10 cellular contexts compared by ENCODE assay signal in genomic region chr13:95552539-95553270, GRCh38. TPM values are rescaled to one million over a fixed set of nuclear protein-coding genes. Genes with fewer than 3 reads are reported as not detected.
DNase-seq lines count a peak whose midpoint lies in the region; ATAC-seq and TF ChIP-seq lines count a peak whose summit lies in the region.
"Had no signal": no experiment of that assay in that cellular context is flagged by ENCODE, and none has a peak within 500 bp of the region (broad histone marks: within the 10 kb centered on the region; RNA-seq: fewer than 3 reads in every experiment).

Gene CLDN10, plus strand, starts transcription at chr13:95552720. Its CDS starts 34 bp downstream, at chr13:95552754.

- DNase-seq in activated T-cell treated with anti-CD3 and anti-CD28 coated beads, Interleukin-2, amount 50 U/mL, for 24 hours, result peak; percentile 32
- DNase-seq in activated T-cell treated with anti-CD3 and anti-CD28 coated beads for 4 hours (no peak), immature natural killer cell (no peak), thoracic aorta (ENCODE audit: low spot score) (no peak), NCI-H510A (lab: John Stamatoyannopoulos, UW) (no peak), 8988T (no peak)
- DNase-seq in activated naive CD8-positive, alpha-beta T cell treated with anti-CD3 and anti-CD28 coated beads for 36 hours, result peak; percentile 1

- H3K9me3 ChIP-seq in thoracic aorta, result no peaks in the 10 kb centered on the region

- H3K9me3 Mint-ChIP-seq in activated T-cell treated with anti-CD3 and anti-CD28 coated beads, Interleukin-2, amount 50 U/mL, for 24 hours, result no peaks in the 10 kb centered on the region
- no peaks in the 10 kb centered on the region for H3K9me3 Mint-ChIP-seq in activated naive CD8-positive, alpha-beta T cell treated with anti-CD3 and anti-CD28 coated beads for 36 hours
- H3K9me3 Mint-ChIP-seq in immature natural killer cell, result no peaks in the 10 kb centered on the region

- H3K36me3 Mint-ChIP-seq in activated T-cell treated with anti-CD3 and anti-CD28 coated beads, Interleukin-2, amount 50 U/mL, for 24 hours (ENCODE audit: low read depth), result no peaks in the 10 kb centered on the region
- no peaks in the 10 kb centered on the region for H3K36me3 Mint-ChIP-seq in activated naive CD8-positive, alpha-beta T cell treated with anti-CD3 and anti-CD28 coated beads for 36 hours
- no peaks in the 10 kb centered on the region for H3K36me3 Mint-ChIP-seq in immature natural killer cell

- H3K4me3 ChIP-seq in thoracic aorta, result peak within 1 kb of the TSS; percentile 28

- peaks cover 11% of the 10 kb centered on the region for H3K4me1 Mint-ChIP-seq in activated T-cell treated with anti-CD3 and anti-CD28 coated beads, Interleukin-2, amount 50 U/mL, for 24 hours (ENCODE audit: low read depth)
- peaks cover 5% of the 10 kb centered on the region for H3K4me1 Mint-ChIP-seq in activated naive CD8-positive, alpha-beta T cell treated with anti-CD3 and anti-CD28 coated beads for 36 hours
- peaks cover 3 to 16% of the 10 kb centered on the region in 2 donors for H3K4me1 Mint-ChIP-seq in immature natural killer cell

- H3K4me1 ChIP-seq in thoracic aorta (ENCODE audit: control insufficient read depth in 1 of 2, low read depth in 2 of 2), result peaks cover 3 to 11% of the 10 kb centered on the region in 2 donors

- no peak for TF ChIP-seq CTCF in thoracic aorta (IDR thresholded peaks at IDR 0.05)

- H3K36me3 ChIP-seq in thoracic aorta, result no peaks in the 10 kb centered on the region

- no peak within 1 kb of the TSS for H3K27ac Mint-ChIP-seq in activated T-cell treated with anti-CD3 and anti-CD28 coated beads, Interleukin-2, amount 50 U/mL, for 24 hours
- no peak within 1 kb of the TSS for H3K27ac Mint-ChIP-seq in activated naive CD8-positive, alpha-beta T cell treated with anti-CD3 and anti-CD28 coated beads for 36 hours
- H3K27ac Mint-ChIP-seq in immature natural killer cell, result no peak within 1 kb of the TSS

- peak within 1 kb of the TSS; percentile 24 for H3K4me3 Mint-ChIP-seq in activated T-cell treated with anti-CD3 and anti-CD28 coated beads, Interleukin-2, amount 50 U/mL, for 24 hours
- H3K4me3 Mint-ChIP-seq in activated naive CD8-positive, alpha-beta T cell treated with anti-CD3 and anti-CD28 coated beads for 36 hours, result peak within 1 kb of the TSS; percentile 15
- H3K4me3 Mint-ChIP-seq in immature natural killer cell, result peak within 1 kb of the TSS in 4 of 5 donors; percentile 34 to 67 (median 46)

- no peak within 1 kb of the TSS for H3K27ac ChIP-seq in thoracic aorta
- H3K27ac ChIP-seq: C4-2B had no signal

- peaks cover 7% of the 10 kb centered on the region for H3K27me3 ChIP-seq in thoracic aorta (replicated peaks; ENCODE audit: insufficient read depth)

- H3K27me3 Mint-ChIP-seq in activated T-cell treated with anti-CD3 and anti-CD28 coated beads, Interleukin-2, amount 50 U/mL, for 24 hours, result peaks cover 79% of the 10 kb centered on the region
- peaks cover 74% of the 10 kb centered on the region for H3K27me3 Mint-ChIP-seq in activated naive CD8-positive, alpha-beta T cell treated with anti-CD3 and anti-CD28 coated beads for 36 hours
- H3K27me3 Mint-ChIP-seq in immature natural killer cell (ENCODE audit: low read depth in 3 of 3), result peaks cover 13 to 33% (median 19%) of the 10 kb centered on the region in 3 donors

- ATAC-seq in thoracic aorta (ENCODE audit: insufficient number of reproducible peaks, low FRiP score, low read depth), result no peak
- no peak for ATAC-seq in HG03342 (IDR thresholded peaks at IDR 0.05; ENCODE audit: unreplicated experiment)

RNA-seq across cellular contexts. Expression of gene CLDN10, which starts in this region (rescaled TPM):
- not detected for total RNA-seq in activated naive CD8-positive, alpha-beta T cell treated with anti-CD3 and anti-CD28 coated beads for 36 hours
- polyA plus RNA-seq in immature natural killer cell, result not detected
- not detected for total RNA-seq in thoracic aorta
- total RNA-seq: fibroblast of lung had no signal
- polyA plus RNA-seq: fibroblast of lung had no signal

Comparison
In these comparisons a context has a peak if more than half of its experiments do, and no peak if none do; other contexts are left out.
1. Peak in DNase-seq in activated naive CD8-positive, alpha-beta T cell treated with anti-CD3 and anti-CD28 coated beads for 36 hours; RNA of the gene not detected or under 1 TPM.